Comparison of ENCODE assay signal across 8 cellular contexts in genomic region chr15:55498109-55498938, GRCh38. TPM values are rescaled to one million over a fixed set of nuclear protein-coding genes. Genes with fewer than 3 reads are reported as not detected.
A peak's percentile ranks its signal among the peaks of the same experiment; 100 is the strongest.
DNase-seq lines count a peak whose midpoint lies in the region; ATAC-seq and TF ChIP-seq lines count a peak whose summit lies in the region.
"Not testable (repeated sequence)": the region's sequence is repeated elsewhere in the genome, so short reads cannot be mapped to it uniquely, and the experiment has no call there.

No MANE protein-coding gene starts in this region.

- H3K4me2 ChIP-seq in SU-DHL-6 (ENCODE audit: low read depth, low read length, poor library complexity, severe bottlenecking) (peak overlapping the region; percentile 46), parathyroid adenoma (ENCODE audit: low read length) (peak overlapping the region; percentile 69)

- not testable (repeated sequence) for H3K27me3 ChIP-seq in SU-DHL-6 (ENCODE audit: low read length); parathyroid adenoma (ENCODE audit: control insufficient read depth, insufficient read depth, low read length); thyroid gland

- peak; percentile 100 for ATAC-seq in HG02623 (IDR thresholded peaks at IDR 0.05; ENCODE audit: unreplicated experiment)

- not testable (repeated sequence) for H3K9me3 ChIP-seq in SU-DHL-6 (ENCODE audit: insufficient read depth, low read length); parathyroid adenoma (ENCODE audit: control insufficient read depth, low read length); thyroid gland

- H2AFZ ChIP-seq in SU-DHL-6 (ENCODE audit: low read depth, low read length, severe bottlenecking) = peak overlapping the region; percentile 74
- peak overlapping the region; percentile 89 for H2AFZ ChIP-seq in parathyroid adenoma

- not testable (repeated sequence) for TF ChIP-seq CTCF in GM12864 (IDR thresholded peaks at IDR 0.05; ENCODE audit: low read depth, low read length, missing control alignments); SU-DHL-6 (IDR thresholded peaks at IDR 0.05; ENCODE audit: insufficient read depth, low read length, poor library complexity, severe bottlenecking); parathyroid adenoma (IDR thresholded peaks at IDR 0.05); thyroid gland (IDR thresholded peaks at IDR 0.05)

- H3K36me3 ChIP-seq in SU-DHL-6 (ENCODE audit: low read length); parathyroid adenoma (ENCODE audit: control insufficient read depth, insufficient read depth, low read length); thyroid gland: not testable (repeated sequence)

- not testable (repeated sequence) for H3K27ac ChIP-seq in SU-DHL-6 (ENCODE audit: low read depth, low read length)
- H3K27ac ChIP-seq in parathyroid adenoma (peak overlapping the region; percentile 29), thyroid gland (peak overlapping the region in 2 of 3 donors; percentile 5 to 35)

- not testable (repeated sequence) for H3K4me1 ChIP-seq in parathyroid adenoma, thyroid gland

- peak overlapping the region; percentile 64 for H3K4me3 ChIP-seq in GM12864 (ENCODE audit: low read depth, low read length)
- peak overlapping the region; percentile 28 for H3K4me3 ChIP-seq in SU-DHL-6 (ENCODE audit: insufficient read depth, low read length, poor library complexity, severe bottlenecking)
- peak overlapping the region; percentile 71 for H3K4me3 ChIP-seq in parathyroid adenoma (ENCODE audit: low read depth, low read length)
- peak overlapping the region; percentile 27 to 75 (median 48) for H3K4me3 ChIP-seq in thyroid gland (replicated peaks in 1 of 3)

- intact Hi-C loops in cardiac septum (cut with DNase I); thyroid gland (cut with DNase I): not testable (repeated sequence)

- TF ChIP-seq POLR2A in thyroid gland (IDR thresholded peaks at IDR 0.05) = peak in 1 of 2 donors; percentile 46

- peak; percentile 52 for DNase-seq in GM12864 (ENCODE audit: low read depth)
- peak; percentile 69 for DNase-seq in NCI-H1092 treated with DMSO at 0.1 percent for 48 hours (lab: John Stamatoyannopoulos, UW)
- DNase-seq in activated naive CD8-positive, alpha-beta T cell treated with anti-CD3 and anti-CD28 coated beads, Interleukin-2, amount 50 U/mL, for 16 hours (ENCODE audit: low read depth, low spot score) = peak; percentile 38
- DNase-seq in cardiac septum (ENCODE audit: low spot score) = peak; percentile 95
- peak; percentile 85 to 88 for DNase-seq in thyroid gland

- H4K20me1 ChIP-seq in SU-DHL-6 (ENCODE audit: low read depth, low read length) = not testable (repeated sequence)

- H3F3A ChIP-seq in SU-DHL-6 (ENCODE audit: insufficient read depth) = not testable (repeated sequence)

- not testable (repeated sequence) for H3K79me2 ChIP-seq in SU-DHL-6 (ENCODE audit: insufficient read depth, low read length); parathyroid adenoma

- not testable (repeated sequence) for H3K9me2 ChIP-seq in SU-DHL-6 (replicated peaks; ENCODE audit: insufficient read depth, low read length)

- 0 out of 2 replicates have a peak overlapping the region, but pooled peaks have one; percentile 3 for H3K9ac ChIP-seq in SU-DHL-6 (ENCODE audit: low read length)
- H3K9ac ChIP-seq in parathyroid adenoma = not testable (repeated sequence)

- WGBS in thyroid gland, 2 donors = 11% methylated on average over 54 to 55 of the region's 55 CpGs

RNA-seq across cellular contexts. Expression of gene DNAAF4, which starts 9.7 kb away (rescaled TPM):
- total RNA-seq in cardiac septum (0.32 TPM), thyroid gland (10 to 100 TPM; 10.3 to 16.3 (median 12.9) TPM)

Comparison
In these comparisons a context has a peak if more than half of its experiments do, and no peak if none do; other contexts are left out.
1. DNase-seq: peak in every context shown above with its lines; median percentile 95 in cardiac septum; 86 in thyroid gland; 69 in NCI-H1092 treated with DMSO at 0.1 percent for 48 hours; 52 in GM12864; 38 in activated naive CD8-positive, alpha-beta T cell treated with anti-CD3 and anti-CD28 coated beads, Interleukin-2, amount 50 U/mL, for 16 hours.